In genomic region chr2:27663160-27663462, GRCh38 we compare ENCODE assay signal across 8 cellular contexts. TPM values are rescaled to one million over a fixed set of nuclear protein-coding genes. Genes with fewer than 3 reads are reported as not detected.
DNase-seq lines count a peak whose midpoint lies in the region; ATAC-seq and TF ChIP-seq lines count a peak whose summit lies in the region.

No MANE protein-coding gene starts in this region.

- no peak for DNase-seq in DND-41
- no peak for DNase-seq in activated CD8-positive, alpha-beta T cell treated with anti-CD3 and anti-CD28 coated beads for 36 hours
- DNase-seq in right cardiac atrium = peak in 1 of 3 donors; percentile 89
- no peak for DNase-seq in smooth muscle cell (lab: John Stamatoyannopoulos, UW; ENCODE audit: unreplicated experiment)
- DNase-seq in NCI-H187 (lab: John Stamatoyannopoulos, UW) = no peak
- no peak for DNase-seq in NCI-H187 treated with DMSO at 0.1 percent for 48 hours (lab: John Stamatoyannopoulos, UW)

- CTCF ChIA-PET in activated CD8-positive, alpha-beta T cell treated with anti-CD3 and anti-CD28 coated beads for 36 hours (lab: Charles Lee) = interaction anchor here (6.6 kb wide), 1 partner anchor 20 kb away, joined by 58 read pairs; no protein-coding TSS in a partner anchor

- no peaks in the 10 kb centered on the region for H3K9me3 Mint-ChIP-seq in activated CD8-positive, alpha-beta T cell treated with anti-CD3 and anti-CD28 coated beads for 36 hours

- H2AFZ ChIP-seq in DND-41 (ENCODE audit: low read depth, low read length) (peak overlapping the region; percentile 98), smooth muscle cell (ENCODE audit: low read depth) (peak overlapping the region; percentile 94)

- H3K27ac Mint-ChIP-seq in activated CD8-positive, alpha-beta T cell treated with anti-CD3 and anti-CD28 coated beads for 36 hours = peak overlapping the region; percentile 100

- H3K27me3 Mint-ChIP-seq in activated CD8-positive, alpha-beta T cell treated with anti-CD3 and anti-CD28 coated beads for 36 hours = no peaks in the 10 kb centered on the region

- no peaks in the 10 kb centered on the region for H4K20me1 ChIP-seq in DND-41 (ENCODE audit: insufficient read depth, low read length)
- H4K20me1 ChIP-seq in smooth muscle cell (ENCODE audit: low read depth) = no peaks in the 10 kb centered on the region

- peak overlapping the region; percentile 90 for H3K27ac ChIP-seq in DND-41 (ENCODE audit: low read length)
- peak overlapping the region; percentile 100 for H3K27ac ChIP-seq in right cardiac atrium (ENCODE audit: low read length)
- peak overlapping the region; percentile 85 for H3K27ac ChIP-seq in smooth muscle cell (ENCODE audit: low read depth)

- peak; percentile 85 for ATAC-seq in DND-41 (ENCODE audit: insufficient read depth, low read depth)
- ATAC-seq in HG02870 (IDR thresholded peaks at IDR 0.05; ENCODE audit: unreplicated experiment) = peak; percentile 61
- peak; percentile 75 for ATAC-seq in activated CD8-positive, alpha-beta T cell treated with anti-CD3 and anti-CD28 coated beads for 36 hours
- peak; percentile 88 to 92 for ATAC-seq in right cardiac atrium
- ATAC-seq in HG02763 (IDR thresholded peaks at IDR 0.05; ENCODE audit: unreplicated experiment) = no peak

- H3K27me3 ChIP-seq in DND-41 (ENCODE audit: insufficient read depth, low read length, poor library complexity) (no peaks in the 10 kb centered on the region), right cardiac atrium (ENCODE audit: control insufficient read depth, insufficient read depth) (no peaks in the 10 kb centered on the region), smooth muscle cell (ENCODE audit: low read depth) (no peaks in the 10 kb centered on the region)

- H3K4me1 ChIP-seq in DND-41 (ENCODE audit: insufficient read depth, low read length) (peaks cover 43% of the 10 kb centered on the region), right cardiac atrium (ENCODE audit: control insufficient read depth, insufficient read depth, low read length) (no peaks in the 10 kb centered on the region), smooth muscle cell (ENCODE audit: low read depth) (peaks cover 23% of the 10 kb centered on the region)

- H3K4me3 Mint-ChIP-seq in activated CD8-positive, alpha-beta T cell treated with anti-CD3 and anti-CD28 coated beads for 36 hours = peak overlapping the region; percentile 93

- POLR2A ChIA-PET in activated CD8-positive, alpha-beta T cell treated with anti-CD3 and anti-CD28 coated beads for 36 hours (lab: Charles Lee) = interaction anchor here (0.8 to 3.1 kb wide), 18 partner anchors 8 to 293 kb away, joined by 3 to 13 read pairs (median 4); partner anchors contain the start of genes CCDC121, GPN1, PPM1G and ZNF512

- H3K4me2 ChIP-seq in DND-41 (ENCODE audit: insufficient read depth, low read length) (peak overlapping the region; percentile 95), smooth muscle cell (peak overlapping the region; percentile 89)

- H3K9me3 ChIP-seq in DND-41 (ENCODE audit: insufficient read depth, low read length, severe bottlenecking) (no peaks in the 10 kb centered on the region), right cardiac atrium (ENCODE audit: control insufficient read depth, low read length) (no peaks in the 10 kb centered on the region), smooth muscle cell (replicated peaks; ENCODE audit: low read depth) (no peaks in the 10 kb centered on the region)

- intact Hi-C loops in activated CD8-positive, alpha-beta T cell treated with anti-CD3 and anti-CD28 coated beads for 36 hours (cut with micrococcal nuclease) = no loop called here
- intact Hi-C loops in right cardiac atrium (cut with DNase I) = no loop called here

- H3K79me2 ChIP-seq in DND-41 (ENCODE audit: insufficient read depth, low read length) (peaks cover 47% of the 10 kb centered on the region), smooth muscle cell (ENCODE audit: low read depth) (peaks cover 53% of the 10 kb centered on the region)

- H3F3A ChIP-seq in smooth muscle cell (ENCODE audit: low read depth) = no peaks in the 10 kb centered on the region

- peak overlapping the region; percentile 67 for H3K9ac ChIP-seq in DND-41 (ENCODE audit: low read depth, low read length)
- H3K9ac ChIP-seq in smooth muscle cell (ENCODE audit: low read depth) = peak overlapping the region; percentile 85

- under 1% methylated on average over 16 of the region's 16 CpGs for WGBS in right cardiac atrium
- WGBS in smooth muscle cell (ENCODE audit: low lambda C conversion rate) = 3% methylated on average over 16 of the region's 16 CpGs

- H3K36me3 Mint-ChIP-seq in activated CD8-positive, alpha-beta T cell treated with anti-CD3 and anti-CD28 coated beads for 36 hours (ENCODE audit: low read depth) = peaks cover 25% of the 10 kb centered on the region

- TF ChIP-seq CTCF in DND-41 (IDR thresholded peaks at IDR 0.05; ENCODE audit: borderline replicate concordance, extremely low read depth, low read length, poor library complexity, severe bottlenecking) (no peak), smooth muscle cell (IDR thresholded peaks at IDR 0.05; ENCODE audit: borderline replicate concordance, insufficient read depth, poor library complexity, severe bottlenecking) (no peak)
- TF ChIP-seq CTCF in activated CD8-positive, alpha-beta T cell treated with anti-CD3 and anti-CD28 coated beads for 36 hours (IDR thresholded peaks at IDR 0.05) = no peak

- H3K4me1 Mint-ChIP-seq in activated CD8-positive, alpha-beta T cell treated with anti-CD3 and anti-CD28 coated beads for 36 hours (ENCODE audit: low read depth) = peaks cover 50% of the 10 kb centered on the region

- peaks cover 45% of the 10 kb centered on the region for H3K36me3 ChIP-seq in DND-41 (ENCODE audit: insufficient read depth, low read length)
- H3K36me3 ChIP-seq in smooth muscle cell (ENCODE audit: low read depth) = peaks cover 13% of the 10 kb centered on the region

- H3K4me3 ChIP-seq in DND-41 (ENCODE audit: low read depth in 1 of 2, low read length in 2 of 2) (peak overlapping the region; percentile 63 to 85), right cardiac atrium (ENCODE audit: low read length) (peak overlapping the region; percentile 87), smooth muscle cell (peak overlapping the region; percentile 70)

RNA-seq across cellular contexts. Expression of gene SUPT7L, which starts 0.3 kb away (rescaled TPM):
- 10 to 100 TPM; 21.8 to 22.6 TPM for total RNA-seq in activated CD8-positive, alpha-beta T cell treated with anti-CD3 and anti-CD28 coated beads for 36 hours
- total RNA-seq in right cardiac atrium (10 to 100 TPM; 27.3 to 30.9 (median 29.0) TPM), smooth muscle cell (27.6 and 29.8 TPM in 2 replicates)
- polyA plus RNA-seq in right cardiac atrium (26.8 TPM), smooth muscle cell (18.9 and 27.9 TPM in 2 replicates)

RNA-seq across cellular contexts. Expression of gene SLC4A1AP, which starts 0.6 kb away (rescaled TPM):
- total RNA-seq in activated CD8-positive, alpha-beta T cell treated with anti-CD3 and anti-CD28 coated beads for 36 hours = 10 to 100 TPM; 19.1 to 19.3 TPM
- total RNA-seq in right cardiac atrium (10 to 100 TPM; 19.4 to 21.8 (median 21.2) TPM), smooth muscle cell (27.5 and 28.7 TPM in 2 replicates)
- polyA plus RNA-seq in right cardiac atrium (19.9 TPM), smooth muscle cell (26.2 and 29.7 TPM in 2 replicates)

RNA-seq across cellular contexts. Expression of gene GPN1, which starts 34.3 kb away (rescaled TPM):
- total RNA-seq in activated CD8-positive, alpha-beta T cell treated with anti-CD3 and anti-CD28 coated beads for 36 hours = 10 to 100 TPM; 37.6 to 41.2 TPM
- total RNA-seq in right cardiac atrium (10 to 100 TPM; 15.9 to 21.8 (median 17.8) TPM), smooth muscle cell (39.0 and 51.6 TPM in 2 replicates)
- polyA plus RNA-seq in right cardiac atrium (15.5 TPM), smooth muscle cell (52.7 and 54.0 TPM in 2 replicates)

RNA-seq across cellular contexts. Expression of gene CCDC121, which starts 34.3 kb away (rescaled TPM):
- under 1 TPM; 0.40 to 0.43 TPM for total RNA-seq in activated CD8-positive, alpha-beta T cell treated with anti-CD3 and anti-CD28 coated beads for 36 hours
- 1 to 10 TPM; 3.1 to 8.1 (median 6.4) TPM for total RNA-seq in right cardiac atrium
- 4.1 TPM for polyA plus RNA-seq in right cardiac atrium
- total RNA-seq in smooth muscle cell = 0.81 and 6.3 TPM in 2 replicates
- 1.7 and 3.4 TPM in 2 replicates for polyA plus RNA-seq in smooth muscle cell
